Comparison of ENCODE assay signal across 8 cellular contexts in the genomic region with DNA sequence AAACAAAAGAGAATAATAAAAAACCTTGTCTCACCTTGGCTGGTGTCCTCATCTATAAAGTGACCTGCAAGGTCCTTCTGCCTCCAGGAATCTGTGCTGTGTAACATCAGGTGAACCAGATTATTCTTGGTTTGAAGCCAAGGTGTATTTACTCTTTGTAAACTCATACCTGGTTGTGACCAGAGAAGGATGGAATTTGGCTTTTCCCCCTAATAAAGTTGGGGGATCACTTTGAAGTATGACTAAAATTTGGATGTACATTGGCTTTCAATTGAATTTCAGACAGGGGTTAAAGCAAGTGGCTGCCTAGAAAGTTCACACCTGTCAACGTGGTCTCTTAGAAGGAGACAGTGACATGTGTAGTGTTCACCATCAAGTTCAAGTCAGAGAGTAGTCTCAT.
"Had no signal": no experiment of that assay in that cellular context is flagged by ENCODE, and none has a peak within 500 bp of the region (broad histone marks: within the 10 kb centered on the region; RNA-seq: fewer than 3 reads in every experiment).

No MANE protein-coding gene starts in this region.

- H3K9me3 ChIP-seq: HAP-1 had no signal

- DNase-seq: GM23248, GOT3, H7, HFFc6, IMR-90 had no signal

- H3K4me1 ChIP-seq: HAP-1 had no signal

- H3K27ac ChIP-seq: GM23248 had no signal

- H3K4me3 ChIP-seq: GM23248, HAP-1, K562 had no signal

- H3K36me3 ChIP-seq: HAP-1 had no signal

- ATAC-seq: HCT116, K562 had no signal
